In genomic region chr2:51413726-51414125, GRCh38 we compare ENCODE assay signal across 17 cellular contexts.
A peak's percentile ranks its signal among the peaks of the same experiment; 100 is the strongest.
DNase-seq lines count a peak whose midpoint lies in the region; ATAC-seq and TF ChIP-seq lines count a peak whose summit lies in the region.
"Had no signal": no experiment of that assay in that cellular context is flagged by ENCODE, and none has a peak within 500 bp of the region (broad histone marks: within the 10 kb centered on the region; RNA-seq: fewer than 3 reads in every experiment).

No MANE protein-coding gene starts in this region.

- no peaks in the 10 kb centered on the region for H4K20me1 ChIP-seq in PC-3 (ENCODE audit: low read length)

- no peak for TF ChIP-seq CTCF in PC-3 (conservative IDR thresholded peaks at IDR 0.05; ENCODE audit: low read depth, low read length)
- TF ChIP-seq CTCF in upper lobe of left lung (IDR thresholded peaks at IDR 0.05), result no peak

- H3K27me3 ChIP-seq in PC-3 (ENCODE audit: low read length) (no peaks in the 10 kb centered on the region), upper lobe of left lung (no peaks in the 10 kb centered on the region)

- no peaks in the 10 kb centered on the region for H3F3A ChIP-seq in PC-3 (ENCODE audit: low read length, unreplicated experiment)

- H3K9me2 ChIP-seq in PC-3 (replicated peaks; ENCODE audit: low read length), result no peaks in the 10 kb centered on the region

- no TSS peak for BruUV-seq in PC-3 (replicated peaks; lab: Mats Ljungman, UMichigan)

- CTCF ChIA-PET in PC-3 (lab: Charles Lee), result no interaction called here

- ATAC-seq in PC-3, result no peak
- ATAC-seq in upper lobe of left lung (ENCODE audit: low FRiP score in 2 of 2), result no peak
- ATAC-seq: A549 had no signal

- H3K4me2 ChIP-seq in PC-3 (ENCODE audit: low read length), result no peak overlapping the region
- H3K4me2 ChIP-seq: A549 had no signal

- H3K9ac ChIP-seq in PC-3 (ENCODE audit: low read length), result no peak overlapping the region
- H3K9ac ChIP-seq: GM23248 had no signal

- H3K36me3 ChIP-seq in PC-3 (ENCODE audit: low read depth, low read length), result no peaks in the 10 kb centered on the region
- no peaks in the 10 kb centered on the region for H3K36me3 ChIP-seq in upper lobe of left lung
- H3K36me3 ChIP-seq: HAP-1 had no signal

- no peaks in the 10 kb centered on the region for H3K9me3 ChIP-seq in PC-3 (ENCODE audit: low read length)
- H3K9me3 ChIP-seq in upper lobe of left lung, result no peaks in the 10 kb centered on the region
- H3K9me3 ChIP-seq: Caco-2, HAP-1 had no signal

- H2AFZ ChIP-seq in PC-3 (ENCODE audit: low read length), result no peak overlapping the region
- H2AFZ ChIP-seq: GM23248 had no signal

- H3K27ac ChIP-seq in PC-3 (ENCODE audit: low read length) (no peak overlapping the region), upper lobe of left lung (no peak overlapping the region)
- H3K27ac ChIP-seq: 22Rv1, A549, C4-2B, GM23248, HL-60 had no signal

- H3K4me3 ChIP-seq in PC-3 (ENCODE audit: low read length), result no peak overlapping the region
- H3K4me3 ChIP-seq in upper lobe of left lung, result no peak overlapping the region
- H3K4me3 ChIP-seq: A549, GM23248, HAP-1 had no signal

- POLR2A ChIA-PET in PC-3 (lab: Charles Lee; ENCODE audit: unreplicated experiment), result no interaction called here

- DNase-seq in HCEC 1CT (peak; percentile 35), PC-3 (peak; percentile 7), astrocyte of the hippocampus (ENCODE audit: low read depth, low spot score) (peak; percentile 3), non-pigmented ciliary epithelial cell (ENCODE audit: low read depth) (peak; percentile 6), midbrain (lab: John Stamatoyannopoulos, UW) (no peak), upper lobe of left lung (no peak)
- DNase-seq in activated CD4-positive, alpha-beta T cell treated with anti-CD3 and anti-CD28 coated beads for 4 hours, result no peak
- DNase-seq: AML-193; Caco-2; CD4-positive, alpha-beta T cell; GDM1; GM23248 had no signal

- H3K79me2 ChIP-seq in PC-3 (ENCODE audit: low read length), result no peaks in the 10 kb centered on the region

- H3K4me1 ChIP-seq in PC-3 (ENCODE audit: insufficient read depth, low read length) (no peaks in the 10 kb centered on the region), upper lobe of left lung (no peaks in the 10 kb centered on the region)
- H3K4me1 ChIP-seq: A549, Caco-2 had no signal

- 67 to 77% methylated on average over 1 of the region's 1 CpG for WGBS in upper lobe of left lung, 2 donors

- TF ChIP-seq POLR2A in upper lobe of left lung (IDR thresholded peaks at IDR 0.05), result no peak

- intact Hi-C loops in PC-3 (cut with micrococcal nuclease), result no loop called here

- TF ChIP-seq EP300 in upper lobe of left lung (IDR thresholded peaks at IDR 0.05), result no peak

Comparison
In these comparisons a context has a peak if more than half of its experiments do, and no peak if none do; other contexts are left out.
1. DNase-seq: peak in HCEC 1CT (single experiment), PC-3 (single experiment), astrocyte of the hippocampus (single experiment) and non-pigmented ciliary epithelial cell (single experiment); none in activated CD4-positive, alpha-beta T cell treated with anti-CD3 and anti-CD28 coated beads for 4 hours (0 of 2), midbrain (single experiment) and upper lobe of left lung (0 of 2).